Comparison of ENCODE assay signal across 14 cellular contexts in the genomic region with DNA sequence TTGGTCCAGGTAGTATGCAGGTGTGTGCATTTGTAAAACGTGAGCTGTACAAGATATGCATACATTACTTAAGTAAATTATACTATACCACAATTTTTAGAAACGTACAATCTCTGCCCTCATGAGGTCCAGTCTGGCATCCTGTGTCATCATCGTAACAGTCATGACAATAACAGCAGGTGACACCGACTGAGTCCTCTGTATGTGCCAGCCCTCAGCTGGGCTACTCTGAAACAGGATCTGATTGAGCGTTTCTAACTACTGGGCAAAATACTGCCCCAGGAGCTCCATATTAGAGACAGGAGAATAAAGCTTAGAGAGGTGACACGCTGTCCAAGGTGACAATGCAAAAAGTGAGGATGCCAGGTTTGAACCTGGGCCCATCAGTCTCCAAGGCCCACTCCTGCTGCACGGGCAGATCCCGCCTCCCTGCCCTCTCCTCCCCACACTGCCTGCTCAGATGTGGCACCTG. TPM values are rescaled to one million over a fixed set of nuclear protein-coding genes. Genes with fewer than 3 reads are reported as not detected.
DNase-seq lines count a peak whose midpoint lies in the region; ATAC-seq, FAIRE-seq and TF ChIP-seq lines count a peak whose summit lies in the region.
"Had no signal": no experiment of that assay in that cellular context is flagged by ENCODE, and none has a peak within 500 bp of the region (broad histone marks: within the 10 kb centered on the region; RNA-seq: fewer than 3 reads in every experiment).

No MANE protein-coding gene starts in this region.

- H3K9me3 ChIP-seq in endothelial cell of umbilical vein (replicated peaks; ENCODE audit: control insufficient read depth, insufficient read depth, low read length) (no peaks in the 10 kb centered on the region), small intestine (ENCODE audit: control insufficient read depth, low read depth) (no peaks in the 10 kb centered on the region)

- DNase-seq in NCI-H2107 treated with DMSO at 0.1 percent for 48 hours (lab: John Stamatoyannopoulos, UW; ENCODE audit: unreplicated experiment) (peak; percentile 38), NCI-H2107 (lab: John Stamatoyannopoulos, UW) (no peak), NCI-H2171 treated with DMSO at 0.1 percent for 48 hours (lab: John Stamatoyannopoulos, UW) (peak; percentile 52), endothelial cell of umbilical vein (ENCODE audit: low read depth, low spot score) (no peak), small intestine (no peak), NCI-H1694 treated with DMSO at 0.1 percent for 48 hours (lab: John Stamatoyannopoulos, UW) (no peak)
- DNase-seq: activated CD4-positive, alpha-beta T cell treated with anti-CD3 and anti-CD28 coated beads, Interleukin-2, amount 10 ng/mL, durations not matched to agents 7 days and 5 days; cortex of kidney; NK-92 treated with Interleukin-12 subunit alpha and Interleukin-12 subunit beta, amount 100 ng/mL, for 24 hours; stimulated activated CD4-positive, alpha-beta T cell treated with anti-CD3 and anti-CD28 coated beads, Interleukin-1b, Interleukin-23, amount 100 ng/mL, for 48 hours had no signal

- no peak overlapping the region for H3K9ac ChIP-seq in endothelial cell of umbilical vein (replicated peaks; ENCODE audit: extremely low read depth, insufficient read depth, low read length)

- ATAC-seq in GM21526 (IDR thresholded peaks at IDR 0.05; ENCODE audit: low FRiP score, unreplicated experiment) (no peak), HG02885 (IDR thresholded peaks at IDR 0.05; ENCODE audit: poor library complexity, unreplicated experiment) (no peak)

- H3K36me3 ChIP-seq in endothelial cell of umbilical vein (ENCODE audit: control insufficient read depth in 2 of 2, extremely low read depth in 1 of 2, insufficient read depth in 2 of 2, low read length in 2 of 2), result no peaks in the 10 kb centered on the region
- no peaks in the 10 kb centered on the region for H3K36me3 ChIP-seq in small intestine (ENCODE audit: control insufficient read depth in 2 of 2, insufficient read depth in 2 of 2, low read length in 2 of 2)

- 59 to 63% (median 63%) methylated on average over 8 of the region's 8 CpGs for WGBS in small intestine, 3 donors

- H3K4me1 ChIP-seq in endothelial cell of umbilical vein (ENCODE audit: control insufficient read depth, extremely low read depth, insufficient read depth, low read length) (peaks cover 75% of the 10 kb centered on the region), small intestine (ENCODE audit: control insufficient read depth in 2 of 2, insufficient read depth in 1 of 2, low read depth in 1 of 2, low read length in 1 of 2) (peaks cover 12 to 42% of the 10 kb centered on the region in 2 donors)

- H3K27me3 ChIP-seq in endothelial cell of umbilical vein (ENCODE audit: control insufficient read depth in 2 of 2, insufficient read depth in 2 of 2, low read length in 2 of 2) (no peaks in the 10 kb centered on the region), small intestine (ENCODE audit: control insufficient read depth in 2 of 2, insufficient read depth in 2 of 2, low read length in 2 of 2) (no peaks in the 10 kb centered on the region)

- H3K9me1 ChIP-seq in endothelial cell of umbilical vein (replicated peaks; ENCODE audit: control insufficient read depth, extremely low read depth, insufficient read depth, low read length), result no peaks in the 10 kb centered on the region

- CTCF ChIA-PET in endothelial cell of umbilical vein (lab: Charles Lee), result interaction anchor here (0.9 to 4.6 kb wide), 17 partner anchors 9 to 321 kb away, joined by 3 to 73 read pairs (median 7); no protein-coding TSS in a partner anchor

- no peak for TF ChIP-seq CTCF in endothelial cell of umbilical vein (IDR thresholded peaks at IDR 0.05; ENCODE audit: extremely low read depth in 1 of 2, insufficient read depth in 1 of 2, low read depth in 1 of 2, low read length in 2 of 2)

- no peak overlapping the region for H3K4me2 ChIP-seq in endothelial cell of umbilical vein (ENCODE audit: insufficient read depth, low read length)

- intact Hi-C loops in endothelial cell of umbilical vein (cut with micrococcal nuclease), result no loop called here

- TF ChIP-seq POLR2A in endothelial cell of umbilical vein (IDR thresholded peaks at IDR 0.05; ENCODE audit: low read depth, low read length), result no peak

- BruUV-seq in endothelial cell of umbilical vein (replicated peaks; lab: Mats Ljungman, UMichigan), result no TSS peak

- dilution Hi-C loops in endothelial cell of umbilical vein (cut with MboI; ENCODE audit: extremely low pct_ligation_motif_present, low sequenced_read_pairs), result no loop called here

- H3K79me2 ChIP-seq in endothelial cell of umbilical vein (ENCODE audit: control insufficient read depth, insufficient read depth, low read length), result peaks cover 93% of the 10 kb centered on the region

- H3K4me3 ChIP-seq in endothelial cell of umbilical vein (replicated peaks in 1 of 3; ENCODE audit: insufficient read depth in 1 of 3, low read depth in 1 of 3, low read length in 3 of 3) (no peak overlapping the region), small intestine (ENCODE audit: low read depth in 1 of 2, low read length in 2 of 2) (no peak overlapping the region)

- no peak overlapping the region for H2AFZ ChIP-seq in endothelial cell of umbilical vein (ENCODE audit: low read depth, low read length)

- POLR2A ChIA-PET in endothelial cell of umbilical vein (lab: Charles Lee), result interaction anchor here (0.7 to 1.6 kb wide), 3 partner anchors 13 to 76 kb away, joined by 3 to 11 read pairs (median 7); no protein-coding TSS in a partner anchor

- H3K27ac ChIP-seq in endothelial cell of umbilical vein (ENCODE audit: insufficient read depth, low read depth, low read length), result peak overlapping the region; percentile 75
- peak overlapping the region; percentile 36 to 87 for H3K27ac ChIP-seq in small intestine (ENCODE audit: low read depth in 1 of 2, low read length in 1 of 2)
- H3K27ac ChIP-seq: HL-60 had no signal

- FAIRE-seq in endothelial cell of umbilical vein (lab: Jason Lieb, UNC), result peak; percentile 35
- FAIRE-seq in small intestine (lab: Jason Lieb, UNC), result no peak
- FAIRE-seq: islet of Langerhans had no signal

- no peaks in the 10 kb centered on the region for H4K20me1 ChIP-seq in endothelial cell of umbilical vein (replicated peaks; ENCODE audit: control insufficient read depth, extremely low read depth, insufficient read depth, low read length)

TF ChIP-seq in endothelial cell of umbilical vein, 7 proteins besides CTCF, POLR2A, EP300 and RAD21:
- TF ChIP-seq EZH2 (IDR thresholded peaks at IDR 0.05; ENCODE audit: borderline replicate concordance, low read depth, low read length, severe bottlenecking) (no peak), MYC (IDR thresholded peaks at IDR 0.05; ENCODE audit: low read depth, low read length) (no peak), FOS (IDR thresholded peaks at IDR 0.05; ENCODE audit: borderline replicate concordance, insufficient read depth, low read length) (no peak), JUN (IDR thresholded peaks at IDR 0.05; ENCODE audit: borderline replicate concordance, insufficient read depth, insufficient read length, low read depth) (no peak), POLR2AphosphoS5 (IDR thresholded peaks at IDR 0.05; ENCODE audit: insufficient read depth, low read depth, low read length) (no peak), GATA2 (IDR thresholded peaks at IDR 0.05; ENCODE audit: insufficient read depth, insufficient read length, low read depth, low read length) (no peak)
- TF ChIP-seq, protein P1, sequence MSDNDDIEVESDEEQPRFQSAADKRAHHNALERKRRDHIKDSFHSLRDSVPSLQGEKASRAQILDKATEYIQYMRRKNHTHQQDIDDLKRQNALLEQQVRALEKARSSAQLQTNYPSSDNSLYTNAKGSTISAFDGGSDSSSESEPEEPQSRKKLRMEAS (IDR thresholded peaks at IDR 0.05; ENCODE audit: insufficient read depth, insufficient read length), result no peak

RNA-seq across cellular contexts. Expression of a gene that starts 47.2 kb away (rescaled TPM):
- total RNA-seq in endothelial cell of umbilical vein, result 496 and 562 TPM in 2 replicates
- polyA plus RNA-seq in endothelial cell of umbilical vein (437 and 521 TPM in 2 replicates), small intestine (10 to 100 TPM; 20.8 to 58.1 (median 22.7) TPM)
- 352 and 358 TPM in 2 replicates for polyA plus RNA-seq in endothelial cell of umbilical vein (2011; cell fraction: cytosol; rRNA removed)
- 291 and 306 TPM in 2 replicates for polyA plus RNA-seq in endothelial cell of umbilical vein (2011; cell fraction: nucleus; rRNA removed)
- 366 and 394 TPM in 2 replicates for polyA plus RNA-seq in endothelial cell of umbilical vein (2012)
- 457 and 568 TPM in 2 replicates for polyA minus RNA-seq in endothelial cell of umbilical vein
- 16.8 TPM for polyA minus RNA-seq in endothelial cell of umbilical vein (2011; cell fraction: cytosol; rRNA and poly(A)+ RNA removed)
- polyA minus RNA-seq in endothelial cell of umbilical vein (2011; cell fraction: nucleus; rRNA and poly(A)+ RNA removed), result 172 and 244 TPM in 2 replicates

Comparison
In these comparisons a context has a peak if more than half of its experiments do, and no peak if none do; other contexts are left out.
1. DNase-seq: peak in NCI-H2107 treated with DMSO at 0.1 percent for 48 hours (single experiment) and NCI-H2171 treated with DMSO at 0.1 percent for 48 hours (single experiment); none in NCI-H2107 (single experiment), endothelial cell of umbilical vein (single experiment), small intestine (single experiment) and NCI-H1694 treated with DMSO at 0.1 percent for 48 hours (single experiment).
2. RNA of a gene that starts 47.2 kb away (polyA plus RNA-seq): 291 to 521 TPM in endothelial cell of umbilical vein; 20.8 to 58.1 TPM in small intestine; every median in the first group is over 4 times any median in the second.